Comparison of ENCODE assay signal across 8 cellular contexts in genomic region chr10:63264852-63265617, GRCh38.
DNase-seq lines count a peak whose midpoint lies in the region; ATAC-seq, FAIRE-seq and TF ChIP-seq lines count a peak whose summit lies in the region.

No MANE protein-coding gene starts in this region.

- peaks cover 85% of the 10 kb centered on the region for H3K79me2 ChIP-seq in OCI-LY1 (ENCODE audit: insufficient read depth, low read length)

- H3K9me2 ChIP-seq in OCI-LY1 (ENCODE audit: low read depth, low read length): no peaks in the 10 kb centered on the region

- peak; percentile 59 for DNase-seq in Ammon's horn (ENCODE audit: low spot score)
- DNase-seq in GM19239 (ENCODE audit: insufficient read length, low spot score): no peak
- DNase-seq in amniotic epithelial cell (ENCODE audit: low read depth): peak; percentile 69
- DNase-seq in NCI-H1694 treated with DMSO at 0.1 percent for 48 hours (lab: John Stamatoyannopoulos, UW): no peak

- H3K4me3 ChIP-seq in OCI-LY1 (ENCODE audit: low read depth, low read length, poor library complexity, severe bottlenecking) (peak overlapping the region; percentile 94), iPS-15b (ENCODE audit: low read depth, low read length) (peak overlapping the region; percentile 86), skin epidermis (peak overlapping the region; percentile 35 to 66 (median 46))

- H3K27ac ChIP-seq in OCI-LY1 (ENCODE audit: low read depth, low read length, poor library complexity, severe bottlenecking): peak overlapping the region; percentile 98
- peak overlapping the region in 19 of 21 experiments; percentile 49 to 95 (median 89) for H3K27ac ChIP-seq in skin epidermis

- no peak for ATAC-seq in GM19351 (IDR thresholded peaks at IDR 0.05; ENCODE audit: unreplicated experiment)

- peaks cover 11% of the 10 kb centered on the region; the same call in 1 of the 2 replicates for H3K36me3 ChIP-seq in OCI-LY1 (ENCODE audit: insufficient read depth, low read length)
- no peaks in the 10 kb centered on the region for H3K36me3 ChIP-seq in iPS-15b (ENCODE audit: control insufficient read depth, insufficient read depth, low read length)

- H3K9me3 ChIP-seq in OCI-LY1 (ENCODE audit: low read length) (no peaks in the 10 kb centered on the region), iPS-15b (ENCODE audit: control insufficient read depth, insufficient read depth, low read length) (no peaks in the 10 kb centered on the region)

- H3F3A ChIP-seq in OCI-LY1 (ENCODE audit: insufficient read depth, low read length): peaks cover 11% of the 10 kb centered on the region; the same call in 1 of the 2 replicates

- peak overlapping the region; percentile 79 for H3K4me2 ChIP-seq in OCI-LY1 (ENCODE audit: low read length)

- no peaks in the 10 kb centered on the region for H4K20me1 ChIP-seq in OCI-LY1 (ENCODE audit: insufficient read depth, low read length)

- H3K27me3 ChIP-seq in OCI-LY1 (ENCODE audit: insufficient read depth, low read length): no peaks in the 10 kb centered on the region
- no peaks in the 10 kb centered on the region for H3K27me3 ChIP-seq in iPS-15b (ENCODE audit: control insufficient read depth, insufficient read depth, low read length)

- TF ChIP-seq CTCF in OCI-LY1 (IDR thresholded peaks at IDR 0.05; ENCODE audit: low read length): no peak

- FAIRE-seq in GM19239 (lab: Jason Lieb, UNC): peak; percentile 91

- H2AFZ ChIP-seq in OCI-LY1 (ENCODE audit: low read length): no peak overlapping the region

- peaks cover 58% of the 10 kb centered on the region for H3K4me1 ChIP-seq in OCI-LY1 (ENCODE audit: insufficient read depth, low read length, severe bottlenecking)
- H3K4me1 ChIP-seq in iPS-15b (ENCODE audit: control insufficient read depth, insufficient read depth, low read length): peaks cover 7% of the 10 kb centered on the region

- peak overlapping the region; percentile 91 for H3K9ac ChIP-seq in OCI-LY1 (ENCODE audit: low read length)
- peak overlapping the region; percentile 97 for H3K9ac ChIP-seq in iPS-15b (ENCODE audit: low read depth, low read length)

Comparison
In these comparisons a context has a peak if more than half of its experiments do, and no peak if none do; other contexts are left out.
1. DNase-seq: peak in Ammon's horn (single experiment) and amniotic epithelial cell (single experiment); none in GM19239 (single experiment) and NCI-H1694 treated with DMSO at 0.1 percent for 48 hours (single experiment).
2. Peak in every context shown above with its lines, with median percentiles within 50 percentile points of each other: H3K4me3 ChIP-seq.